ENCODE assay signal across 8 cellular contexts in the genomic region with DNA sequence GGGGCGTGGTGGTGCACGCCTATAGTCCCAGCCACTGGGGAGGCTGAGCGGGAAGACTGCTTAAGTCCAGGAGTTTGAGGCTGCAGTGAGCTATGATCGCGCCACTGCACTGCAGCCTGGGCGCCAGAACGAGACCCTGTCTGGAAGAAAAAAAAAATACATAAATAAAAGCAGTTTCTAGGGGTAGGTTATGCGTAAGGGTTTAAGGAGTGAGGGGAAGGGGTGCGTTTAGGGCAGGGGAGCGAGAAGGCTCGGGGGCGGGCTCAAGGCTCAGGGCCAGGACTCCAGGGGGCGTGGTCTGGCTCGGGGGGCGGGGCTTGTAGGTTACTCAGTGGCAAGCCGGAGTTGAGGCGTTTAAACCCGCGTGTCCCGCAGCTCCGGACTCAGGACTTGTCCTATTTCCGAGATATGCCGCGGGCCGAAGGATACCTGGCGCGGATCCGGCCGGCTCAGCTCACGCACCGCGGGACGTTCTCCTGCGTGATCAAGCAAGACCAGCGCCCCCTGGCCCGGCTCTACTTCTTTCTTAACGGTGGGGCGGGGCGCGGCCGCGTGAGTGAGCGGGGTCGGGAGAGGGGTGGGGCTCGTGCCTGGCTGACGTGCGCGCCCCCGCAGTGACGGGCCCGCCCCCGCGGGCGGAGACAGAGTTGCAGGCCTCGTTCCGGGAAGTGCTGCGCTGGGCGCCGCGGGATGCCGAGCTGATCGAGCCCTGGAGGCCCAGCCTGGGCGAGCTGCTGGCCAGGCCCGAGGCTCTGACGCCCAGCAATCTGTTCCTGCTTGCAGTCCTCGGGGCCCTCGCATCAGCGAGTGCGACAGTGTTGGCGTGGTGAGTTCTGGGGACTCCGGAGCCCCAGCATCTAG.
DNase-seq lines count a peak whose midpoint lies in the region; ATAC-seq, FAIRE-seq and TF ChIP-seq lines count a peak whose summit lies in the region.

No MANE protein-coding gene starts in this region.

- peaks cover 16% of the 10 kb centered on the region for H3K27me3 Mint-ChIP-seq in nephron progenitor cell (ENCODE audit: low read depth, poor library complexity)

- peak; percentile 28 for TF ChIP-seq CTCF in fibroblast of pulmonary artery (IDR thresholded peaks at IDR 0.05; ENCODE audit: low read length, missing control alignments)
- TF ChIP-seq CTCF in nephron progenitor cell (IDR thresholded peaks at IDR 0.05) = no peak

- H3K27ac Mint-ChIP-seq in nephron progenitor cell = peak overlapping the region; percentile 71

- H3K4me1 Mint-ChIP-seq in nephron progenitor cell = peaks cover 72% of the 10 kb centered on the region

- peak overlapping the region; percentile 62 for H3K4me3 ChIP-seq in fibroblast of pulmonary artery (replicated peaks; ENCODE audit: low read depth, low read length)

- no peaks in the 10 kb centered on the region for H3K9me3 Mint-ChIP-seq in nephron progenitor cell

- H3K36me3 Mint-ChIP-seq in nephron progenitor cell (ENCODE audit: low read depth) = peaks cover 75% of the 10 kb centered on the region

- FAIRE-seq in HTR-8/SVneo (lab: Jason Lieb, UNC) = no peak

- ATAC-seq in GM19468 (IDR thresholded peaks at IDR 0.05; ENCODE audit: extremely low read depth, unreplicated experiment) = peak; percentile 65
- peak; percentile 93 for ATAC-seq in stimulated activated naive CD8-positive, alpha-beta T cell treated with anti-CD3 and anti-CD28 coated beads, Interleukin-15, Interleukin-2, amounts not matched to agents 100 U/mL and 50 U/mL, for 24 hours

- peak; percentile 92 for DNase-seq in COLO668 (lab: John Stamatoyannopoulos, UW; ENCODE audit: unreplicated experiment)
- DNase-seq in HTR-8/SVneo (ENCODE audit: insufficient read length, low spot score) = peak; percentile 54
- peak; percentile 91 for DNase-seq in RPMI8226
- peak; percentile 97 for DNase-seq in activated T-helper 9 cell treated with anti-CD3 and anti-CD28 coated beads, Interleukin-2, amount 50 U/mL, for 16 hours (ENCODE audit: low read depth)
- DNase-seq in fibroblast of pulmonary artery (ENCODE audit: low read depth) = peak; percentile 94
- DNase-seq in nephron progenitor cell = peak; percentile 95
- DNase-seq in stimulated activated naive CD8-positive, alpha-beta T cell treated with anti-CD3 and anti-CD28 coated beads, Interleukin-15, Interleukin-2, amounts not matched to agents 100 U/mL and 50 U/mL, for 24 hours = peak; percentile 97

- peak overlapping the region; percentile 84 for H3K4me3 Mint-ChIP-seq in nephron progenitor cell

Comparison
In these comparisons a context has a peak if more than half of its experiments do, and no peak if none do; other contexts are left out.
1. Peak in every context shown above with its lines: DNase-seq, ATAC-seq and H3K4me3 ChIP-seq.